Comparison of ENCODE assay signal across 24 cellular contexts in the genomic region with DNA sequence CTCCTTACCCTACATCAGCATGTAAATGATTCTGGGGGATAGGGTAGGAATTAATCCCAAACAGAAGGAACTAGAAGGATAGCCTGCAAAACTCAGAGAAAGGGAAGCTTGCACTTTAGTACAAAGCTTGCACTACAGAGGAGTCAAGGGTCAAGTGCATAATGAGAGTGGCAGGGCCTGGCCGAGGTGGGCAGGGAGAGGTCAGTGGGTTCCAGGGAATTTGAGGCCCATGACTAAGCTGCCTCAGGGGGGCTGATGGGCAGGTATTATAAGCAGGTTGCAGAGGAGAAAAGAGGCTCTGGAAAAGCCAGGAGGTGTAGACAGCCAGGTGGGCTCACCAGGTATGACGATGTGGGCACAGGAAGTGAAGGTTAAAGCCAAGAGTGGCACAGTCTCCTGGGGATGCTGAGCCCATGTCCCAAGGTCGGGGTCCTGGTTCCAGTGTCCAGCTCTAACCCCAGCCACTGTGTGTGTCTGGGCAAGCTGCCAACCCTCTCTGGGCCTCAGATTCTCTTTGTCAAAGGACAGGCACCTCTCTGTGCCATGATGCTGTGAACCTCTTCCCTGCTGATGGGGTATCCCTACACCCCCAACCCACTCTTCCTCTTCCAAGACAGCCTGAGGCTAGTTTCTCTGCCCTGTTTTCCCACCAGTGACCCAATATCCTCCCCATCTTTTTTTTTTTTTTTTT. TPM values are rescaled to one million over a fixed set of nuclear protein-coding genes. Genes with fewer than 3 reads are reported as not detected.
A peak's percentile ranks its signal among the peaks of the same experiment; 100 is the strongest.
DNase-seq lines count a peak whose midpoint lies in the region; TF ChIP-seq lines count a peak whose summit lies in the region.
"Had no signal": no experiment of that assay in that cellular context is flagged by ENCODE, and none has a peak within 500 bp of the region (broad histone marks: within the 10 kb centered on the region; RNA-seq: fewer than 3 reads in every experiment).

No MANE protein-coding gene starts in this region.

- no peak overlapping the region for H3K4me2 ChIP-seq in GM23248 (ENCODE audit: unreplicated experiment)
- H3K4me2 ChIP-seq: BLaER1, KMS-11 had no signal

- peaks cover 33% of the 10 kb centered on the region for H3K4me1 ChIP-seq in GM23248 (ENCODE audit: insufficient read depth)
- H3K4me1 ChIP-seq: BLaER1 had no signal

- 88 to 92% methylated on average over 3 of the region's 3 CpGs for WGBS in GM23248 (ENCODE audit: low coverage in 1 of 2, low lambda C conversion rate in 2 of 2, missing lambda C conversion rate in 2 of 2), 2 experiments

- peaks cover 6% of the 10 kb centered on the region for H3K9me3 Mint-ChIP-seq in osteocyte (ENCODE audit: unreplicated experiment)

- H3K4me3 Mint-ChIP-seq in osteocyte (ENCODE audit: unreplicated experiment), result peak overlapping the region; percentile 43
- H3K4me3 Mint-ChIP-seq: CD4-positive, alpha-beta T cell had no signal

- in situ Hi-C loops in GM23248 (cut with MboI), result no loop called here

- H3K4me3 ChIP-seq in GM23248 (no peak overlapping the region), coronary artery (no peak overlapping the region)
- H3K4me3 ChIP-seq: BLaER1, Peyer's patch, SJSA1 had no signal

- no peaks in the 10 kb centered on the region for H3K27me3 Mint-ChIP-seq in osteocyte (ENCODE audit: unreplicated experiment)

- H3K36me3 Mint-ChIP-seq in osteocyte (ENCODE audit: unreplicated experiment), result no peaks in the 10 kb centered on the region

- no peak overlapping the region for H2AFZ ChIP-seq in GM23248

- H3K9me2 ChIP-seq in GM23248 (ENCODE audit: insufficient read depth), result no peaks in the 10 kb centered on the region

- H3K36me3 ChIP-seq in GM23248 (ENCODE audit: low read depth), result no peaks in the 10 kb centered on the region
- H3K36me3 ChIP-seq: BLaER1, Peyer's patch, SJSA1 had no signal

- peak overlapping the region; percentile 60 for H3K27ac Mint-ChIP-seq in osteocyte (ENCODE audit: unreplicated experiment)
- H3K27ac Mint-ChIP-seq: CD4-positive, alpha-beta T cell had no signal

- H3K4me1 Mint-ChIP-seq in osteocyte (ENCODE audit: unreplicated experiment), result peaks cover 54% of the 10 kb centered on the region

- DNase-seq in EH (ENCODE audit: low read depth), result peak; percentile 41
- DNase-seq in GM23248, result peak; percentile 27
- DNase-seq in coronary artery (ENCODE audit: low spot score), result no peak
- DNase-seq in osteocyte (ENCODE audit: extremely low spot score, unreplicated experiment), result no peak
- DNase-seq in occipital lobe (lab: John Stamatoyannopoulos, UW), result no peak
- no peak for DNase-seq in T-helper 1 cell
- no peak for DNase-seq in central memory CD4-positive, alpha-beta T cell
- DNase-seq: CD4-positive, alpha-beta T cell; COR-L47; DMS 273 treated with DMSO at 0.1 percent for 48 hours; DMS79 treated with DMSO at 0.1 percent for 48 hours; NCI-H1105; NCI-H1694; NCI-H2081; NCI-H2171; NCI-H345; NCI-H524; NCI-H774; Peyer's patch had no signal

- no peaks in the 10 kb centered on the region for H3K9me3 ChIP-seq in GM23248 (ENCODE audit: low read depth)

- H3K9ac ChIP-seq in GM23248, result no peak overlapping the region
- H3K9ac ChIP-seq: BLaER1, KMS-11 had no signal

- H3F3A ChIP-seq in GM23248 (ENCODE audit: insufficient read depth), result peaks cover 20% of the 10 kb centered on the region

- no peak for TF ChIP-seq CTCF in coronary artery (IDR thresholded peaks at IDR 0.05)
- no peak for TF ChIP-seq CTCF in osteocyte (IDR thresholded peaks at IDR 0.05)

- H3K27me3 ChIP-seq in GM23248 (replicated peaks; ENCODE audit: insufficient read depth), result no peaks in the 10 kb centered on the region
- H3K27me3 ChIP-seq: BLaER1, Peyer's patch, SJSA1 had no signal

- H4K20me1 ChIP-seq in GM23248 (ENCODE audit: insufficient read depth), result no peaks in the 10 kb centered on the region
- H4K20me1 ChIP-seq: BLaER1 had no signal

- no peaks in the 10 kb centered on the region for H3K79me2 ChIP-seq in GM23248 (ENCODE audit: insufficient read depth)

- peak overlapping the region; percentile 52; the same call in 1 of the 2 replicates for H3K27ac ChIP-seq in GM23248
- peak overlapping the region; percentile 18 to 96 for H3K27ac ChIP-seq in coronary artery
- H3K27ac ChIP-seq: BLaER1, KMS-11, Peyer's patch, SJSA1 had no signal

RNA-seq across cellular contexts. Expression of gene ELN, which starts 32.0 kb away (rescaled TPM):
- 698 and 974 TPM in 2 replicates for total RNA-seq in GM23248 (2014; rRNA removed; shearing (Covaris generic))
- polyA plus RNA-seq in GM23248 (2016; fragmentation: Nextera tagmentation; extraction: Ambion mirVana), result 539 and 568 TPM in 2 replicates
- total RNA-seq in osteocyte (13.3 and 13.5 TPM in 2 replicates), occipital lobe (10.9 TPM)
- total RNA-seq: CD4-positive, alpha-beta T cell; HT1080; OCI-LY7; SJSA1 had no signal

Comparison
In these comparisons a context has a peak if more than half of its experiments do, and no peak if none do; other contexts are left out.
1. DNase-seq: peak in EH (single experiment) and GM23248 (single experiment); none in coronary artery (single experiment), osteocyte (single experiment), occipital lobe (single experiment), T-helper 1 cell (0 of 5) and central memory CD4-positive, alpha-beta T cell (single experiment).
2. RNA of gene ELN, which starts 32.0 kb away (total RNA-seq): 698 to 974 TPM in GM23248; 13.3 to 13.5 TPM in osteocyte and 10.9 TPM in occipital lobe (single experiment); every median in the first group is over 10 times any median in the second.